ENCODE assay signal across 8 cellular contexts in genomic region chr19:48445256-48445605, GRCh38. TPM values are rescaled to one million over a fixed set of nuclear protein-coding genes. Genes with fewer than 3 reads are reported as not detected.
DNase-seq lines count a peak whose midpoint lies in the region; ATAC-seq and TF ChIP-seq lines count a peak whose summit lies in the region.

No MANE protein-coding gene starts in this region.

- CTCF ChIA-PET in activated naive CD4-positive, alpha-beta T cell treated with anti-CD3 and anti-CD28 coated beads, Interleukin-2, amount 10 ng/mL, durations not matched to agents 7 days and 5 days (lab: Charles Lee): no interaction called here

- peak; percentile 84 for TF ChIP-seq CTCF in AG10803 (conservative IDR thresholded peaks at IDR 0.05; ENCODE audit: low read length)
- TF ChIP-seq CTCF in osteocyte (IDR thresholded peaks at IDR 0.05): peak; percentile 79

- no peak for TF ChIP-seq POLR2A in GM18505 (IDR thresholded peaks at IDR 0.05; ENCODE audit: borderline replicate concordance, extremely low read depth, insufficient read depth, insufficient read length)

- H3K36me3 Mint-ChIP-seq in activated naive CD4-positive, alpha-beta T cell treated with anti-CD3 and anti-CD28 coated beads, Interleukin-2, amount 10 ng/mL, durations not matched to agents 7 days and 5 days: peaks cover 24% of the 10 kb centered on the region
- peaks cover 20% of the 10 kb centered on the region for H3K36me3 Mint-ChIP-seq in osteocyte (ENCODE audit: unreplicated experiment)

- peaks cover 39% of the 10 kb centered on the region for H3K4me1 Mint-ChIP-seq in activated naive CD4-positive, alpha-beta T cell treated with anti-CD3 and anti-CD28 coated beads, Interleukin-2, amount 10 ng/mL, durations not matched to agents 7 days and 5 days
- H3K4me1 Mint-ChIP-seq in osteocyte (ENCODE audit: unreplicated experiment): peaks cover 14% of the 10 kb centered on the region

- H3K27ac Mint-ChIP-seq in activated naive CD4-positive, alpha-beta T cell treated with anti-CD3 and anti-CD28 coated beads, Interleukin-2, amount 10 ng/mL, durations not matched to agents 7 days and 5 days: peak overlapping the region; percentile 92
- peak overlapping the region; percentile 99 for H3K27ac Mint-ChIP-seq in osteocyte (ENCODE audit: unreplicated experiment)

- H3K9me3 Mint-ChIP-seq in activated naive CD4-positive, alpha-beta T cell treated with anti-CD3 and anti-CD28 coated beads, Interleukin-2, amount 10 ng/mL, durations not matched to agents 7 days and 5 days: no peaks in the 10 kb centered on the region
- no peaks in the 10 kb centered on the region for H3K9me3 Mint-ChIP-seq in osteocyte (ENCODE audit: unreplicated experiment)

- DNase-seq in AG10803 (ENCODE audit: low read depth) (peak; percentile 94), NCI-H446 treated with DMSO at 0.1 percent for 48 hours (lab: John Stamatoyannopoulos, UW) (peak; percentile 88), glomerular endothelial cell (ENCODE audit: extremely low read depth, low read depth, low spot score) (peak; percentile 88), osteocyte (ENCODE audit: extremely low spot score, unreplicated experiment) (no peak), inferior parietal cortex (ENCODE audit: extremely low spot score) (no peak)
- DNase-seq in activated naive CD4-positive, alpha-beta T cell treated with anti-CD3 and anti-CD28 coated beads, Interleukin-2, amount 10 ng/mL, durations not matched to agents 7 days and 5 days: no peak

- peak overlapping the region; percentile 99 for H3K4me3 ChIP-seq in AG10803 (ENCODE audit: low read length)

- ATAC-seq in GM18505 (IDR thresholded peaks at IDR 0.05; ENCODE audit: unreplicated experiment) (peak; percentile 13), HG03139 (IDR thresholded peaks at IDR 0.05; ENCODE audit: unreplicated experiment) (peak; percentile 14)

- H3K27me3 Mint-ChIP-seq in activated naive CD4-positive, alpha-beta T cell treated with anti-CD3 and anti-CD28 coated beads, Interleukin-2, amount 10 ng/mL, durations not matched to agents 7 days and 5 days: peaks cover 44% of the 10 kb centered on the region
- no peaks in the 10 kb centered on the region for H3K27me3 Mint-ChIP-seq in osteocyte (ENCODE audit: unreplicated experiment)

- peak overlapping the region; percentile 77 for H3K4me3 Mint-ChIP-seq in activated naive CD4-positive, alpha-beta T cell treated with anti-CD3 and anti-CD28 coated beads, Interleukin-2, amount 10 ng/mL, durations not matched to agents 7 days and 5 days
- H3K4me3 Mint-ChIP-seq in osteocyte (ENCODE audit: unreplicated experiment): peak overlapping the region; percentile 92

RNA-seq across cellular contexts. Expression of gene GRWD1, which starts 0.6 kb away (rescaled TPM):
- total RNA-seq in glomerular endothelial cell (34.2 and 35.7 TPM in 2 replicates), osteocyte (36.2 and 38.4 TPM in 2 replicates)

RNA-seq across cellular contexts. Expression of gene KCNJ14, which starts 10.1 kb away (rescaled TPM):
- 0.73 and 1.2 TPM in 2 replicates for total RNA-seq in glomerular endothelial cell
- total RNA-seq in osteocyte: 0.86 and 1.6 TPM in 2 replicates

RNA-seq across cellular contexts. Expression of gene CYTH2, which starts 23.9 kb away (rescaled TPM):
- total RNA-seq in glomerular endothelial cell: 78.1 and 91.0 TPM in 2 replicates
- 92.1 and 107 TPM in 2 replicates for total RNA-seq in osteocyte

RNA-seq across cellular contexts. Expression of gene GRIN2D, which starts 51.8 kb away (rescaled TPM):
- 0.53 and 0.76 TPM in 2 replicates for total RNA-seq in glomerular endothelial cell
- 0.68 and 1.2 TPM in 2 replicates for total RNA-seq in osteocyte

RNA-seq across cellular contexts. Expression of gene KDELR1, which starts 53.9 kb away (rescaled TPM):
- total RNA-seq in glomerular endothelial cell (174 and 177 TPM in 2 replicates), osteocyte (267 and 275 TPM in 2 replicates)

Comparison
In these comparisons a context has a peak if more than half of its experiments do, and no peak if none do; other contexts are left out.
1. DNase-seq: peak in AG10803 (single experiment), NCI-H446 treated with DMSO at 0.1 percent for 48 hours (single experiment) and glomerular endothelial cell (single experiment); none in activated naive CD4-positive, alpha-beta T cell treated with anti-CD3 and anti-CD28 coated beads, Interleukin-2, amount 10 ng/mL, durations not matched to agents 7 days and 5 days (single experiment), osteocyte (single experiment) and inferior parietal cortex (single experiment).